21 cellular contexts compared by ENCODE assay signal in genomic region chr11:117933930-117934329, GRCh38. TPM values are rescaled to one million over a fixed set of nuclear protein-coding genes. Genes with fewer than 3 reads are reported as not detected.
DNase-seq lines count a peak whose midpoint lies in the region; ATAC-seq and TF ChIP-seq lines count a peak whose summit lies in the region.
"Had no signal": no experiment of that assay in that cellular context is flagged by ENCODE, and none has a peak within 500 bp of the region (broad histone marks: within the 10 kb centered on the region; RNA-seq: fewer than 3 reads in every experiment).

No MANE protein-coding gene starts in this region.

- no peak overlapping the region for H2BK12ac ChIP-seq in H9 (ENCODE audit: insufficient read length, low read depth, low read length)

- H4K20me1 ChIP-seq in BLaER1 treated with 17β-estradiol and CSF1 and Interleukin-3, amounts not matched to agents 10 nM and 100 nM: no peaks in the 10 kb centered on the region; a peak in 1 of 22 replicates
- H4K20me1 ChIP-seq in H9 (ENCODE audit: control insufficient read depth, insufficient read depth, insufficient read length): no peaks in the 10 kb centered on the region

- H2BK20ac ChIP-seq in H9 (ENCODE audit: low read depth, low read length, poor library complexity, severe bottlenecking): no peak overlapping the region

- H3K36me3 Mint-ChIP-seq in H9 (ENCODE audit: insufficient read depth in 1 of 3, low read depth in 3 of 3): no peaks in the 10 kb centered on the region

- H3K27me3 ChIP-seq in BLaER1 treated with 17β-estradiol and CSF1 and Interleukin-3, amounts not matched to agents 10 nM and 100 nM: 0 out of 22 replicates have a peak, but pooled peaks cover 0 to 4% (median 0%) of the 10 kb centered on the region in 11 experiments
- H3K27me3 ChIP-seq in H9 (ENCODE audit: insufficient read depth, low read length): no peaks in the 10 kb centered on the region
- H3K27me3 ChIP-seq in brain microvascular endothelial cell (replicated peaks): no peaks in the 10 kb centered on the region
- H3K27me3 ChIP-seq: transverse colon had no signal

- H2BK15ac ChIP-seq in H9 (ENCODE audit: low read depth, low read length): no peak overlapping the region

- H3K4me3 ChIP-seq in BLaER1 treated with 17β-estradiol and CSF1 and Interleukin-3, amounts not matched to agents 10 nM and 100 nM: no peak overlapping the region
- H3K4me3 ChIP-seq in brain microvascular endothelial cell (ENCODE audit: low read depth, low read length): no peak overlapping the region
- H3K4me3 ChIP-seq: gastroesophageal sphincter, transverse colon had no signal

- no peak overlapping the region for H3K23ac ChIP-seq in H9 (ENCODE audit: insufficient read length, low read depth, low read length)

- H4K5ac ChIP-seq in H9 (ENCODE audit: insufficient read length, low read depth, low read length): no peak overlapping the region

- H3K18ac ChIP-seq in H9 (ENCODE audit: insufficient read length, low read depth, low read length): no peak overlapping the region

- H2BK5ac ChIP-seq in H9 (ENCODE audit: insufficient read length, low read length): no peak overlapping the region

- in situ Hi-C loops in brain microvascular endothelial cell (cut with HindIII; ENCODE audit: low pct_ligation_motif_present, low sequenced_read_pairs): loop anchor here (25.0 kb wide), 1 partner anchor 97 kb away; no protein-coding TSS in a partner anchor

- H3K9me3 ChIP-seq in BLaER1 treated with 17β-estradiol and CSF1 and Interleukin-3, amounts not matched to agents 10 nM and 100 nM (replicated peaks in 1 of 11): no peaks in the 10 kb centered on the region
- H3K9me3 ChIP-seq in H9 (ENCODE audit: control insufficient read depth, low read depth, low read length): no peaks in the 10 kb centered on the region
- H3K9me3 ChIP-seq: gastroesophageal sphincter, transverse colon had no signal

- peak; percentile 40 for DNase-seq in H9
- DNase-seq in activated CD8-positive, alpha-beta memory T cell treated with anti-CD3 and anti-CD28 coated beads, Interleukin-2, amount 50 U/mL, for 48 hours: peak; percentile 68
- DNase-seq in left lobe of liver (ENCODE audit: low spot score): peak; percentile 1
- DNase-seq in superior temporal gyrus (ENCODE audit: extremely low spot score): no peak
- DNase-seq in brain microvascular endothelial cell: no peak
- DNase-seq in medulla oblongata (ENCODE audit: extremely low spot score): no peak
- DNase-seq: activated CD4-positive, alpha-beta T cell treated with anti-CD3 and anti-CD28 coated beads, Interleukin-2, amount 50 U/mL, for 1 hour; activated effector memory CD4-positive, alpha-beta T cell treated with anti-CD3 and anti-CD28 coated beads, Interleukin-2, amount 50 U/mL, for 16 hours; amniotic stem cell; CD8-positive, alpha-beta memory T cell; central memory CD4-positive, alpha-beta T cell; DMS79 treated with DMSO at 0.1 percent for 48 hours; HFFc6; left cardiac atrium; MV-4-11; NCI-H187 treated with DMSO at 0.1 percent for 48 hours; NCI-H446; transverse colon had no signal

- H3K27me3 Mint-ChIP-seq in H9 (ENCODE audit: low read depth): peaks cover 6% of the 10 kb centered on the region

- no peak overlapping the region for H3K9ac ChIP-seq in BLaER1 treated with 17β-estradiol and CSF1 and Interleukin-3, amounts not matched to agents 10 nM and 100 nM
- no peak overlapping the region for H3K9ac ChIP-seq in H9 (ENCODE audit: extremely low read depth, insufficient read length, low read length)

- no CpG with 5 or more reads among the region's 5 CpGs for WGBS in H9 (ENCODE audit: extremely low coverage, insufficient read length, low lambda C conversion rate)

- no peak overlapping the region for H2AFZ ChIP-seq in H9 (ENCODE audit: low read length)

- ATAC-seq in left lobe of liver: no peak
- no peak for ATAC-seq in HG03354 (IDR thresholded peaks at IDR 0.05; ENCODE audit: poor library complexity, severe bottlenecking, unreplicated experiment)
- ATAC-seq: gastroesophageal sphincter, left cardiac atrium had no signal

- H2BK120ac ChIP-seq in H9 (ENCODE audit: low read depth, low read length, poor library complexity, severe bottlenecking): no peak overlapping the region

- no peak overlapping the region for H3K56ac ChIP-seq in H9 (ENCODE audit: insufficient read length, low read depth, low read length)

- no peak overlapping the region for H3K4me3 Mint-ChIP-seq in H9
- H3K4me3 Mint-ChIP-seq: CD8-positive, alpha-beta memory T cell; HFFc6 had no signal

- no peak overlapping the region for H4K91ac ChIP-seq in H9 (ENCODE audit: insufficient read length, low read depth, low read length)

- H3K4me2 ChIP-seq in BLaER1 treated with 17β-estradiol and CSF1 and Interleukin-3, amounts not matched to agents 10 nM and 100 nM: peak overlapping the region in 9 of 11 experiments; percentile 7 to 87 (median 16); a peak in 12 of 22 replicates
- no peak overlapping the region for H3K4me2 ChIP-seq in H9 (ENCODE audit: insufficient read depth, insufficient read length, low read length)

- H4K8ac ChIP-seq in H9 (replicated peaks; ENCODE audit: insufficient read length, low read depth, low read length): no peak overlapping the region

- H3K27ac ChIP-seq in BLaER1 treated with 17β-estradiol and CSF1 and Interleukin-3, amounts not matched to agents 10 nM and 100 nM: no peak overlapping the region
- no peak overlapping the region for H3K27ac ChIP-seq in H9 (ENCODE audit: insufficient read length, low read depth, low read length)
- no peak overlapping the region for H3K27ac ChIP-seq in brain microvascular endothelial cell
- H3K27ac ChIP-seq: gastroesophageal sphincter, transverse colon had no signal

- no peak overlapping the region for H3K14ac ChIP-seq in H9 (ENCODE audit: insufficient read depth, low read length)

- no peak overlapping the region for H2AK5ac ChIP-seq in H9 (ENCODE audit: insufficient read length, low read length)

- H3T11ph ChIP-seq in H9 (ENCODE audit: low read length): no peak overlapping the region

- peaks cover 48 to 60% (median 52%) of the 10 kb centered on the region in 10 experiments for H3K4me1 ChIP-seq in BLaER1 treated with 17β-estradiol and CSF1 and Interleukin-3, amounts not matched to agents 10 nM and 100 nM
- peaks cover 3% of the 10 kb centered on the region; the same call in 1 of the 2 replicates for H3K4me1 ChIP-seq in H9 (ENCODE audit: insufficient read depth, low read length)
- H3K4me1 ChIP-seq: gastroesophageal sphincter had no signal

- no peaks in the 10 kb centered on the region for H3K79me1 ChIP-seq in H9 (ENCODE audit: insufficient read depth, low read depth, low read length, poor library complexity, severe bottlenecking)

- TF ChIP-seq CTCF in H9 (conservative IDR thresholded peaks at IDR 0.05) (peak; percentile 33; the same call in 1 of the 3 replicates), brain microvascular endothelial cell (IDR thresholded peaks at IDR 0.05; ENCODE audit: low read depth, low read length, missing control alignments) (no peak)

- H3K27ac Mint-ChIP-seq in H9: no peak overlapping the region; a peak in 1 of 7 replicates
- H3K27ac Mint-ChIP-seq: HFFc6 had no signal

- H3K79me2 ChIP-seq in H9 (ENCODE audit: insufficient read depth, low read length): no peaks in the 10 kb centered on the region

- H3K4me1 Mint-ChIP-seq in H9: peaks cover 36% of the 10 kb centered on the region in 2 experiments

- H3K4ac ChIP-seq in H9 (ENCODE audit: low read depth, low read length): no peak overlapping the region

- no peaks in the 10 kb centered on the region for H3K36me3 ChIP-seq in BLaER1 treated with 17β-estradiol and CSF1 and Interleukin-3, amounts not matched to agents 10 nM and 100 nM
- H3K36me3 ChIP-seq in brain microvascular endothelial cell (replicated peaks): no peaks in the 10 kb centered on the region
- H3K36me3 ChIP-seq: gastroesophageal sphincter, transverse colon had no signal

- no peaks in the 10 kb centered on the region for H3K23me2 ChIP-seq in H9 (ENCODE audit: insufficient read length, low read depth, low read length, poor library complexity, severe bottlenecking)

- H3K9me3 Mint-ChIP-seq in H9: no peaks in the 10 kb centered on the region
- H3K9me3 Mint-ChIP-seq: CD8-positive, alpha-beta memory T cell; HFFc6 had no signal

RNA-seq across cellular contexts. Expression of gene TMPRSS13, which starts 4.7 kb away (rescaled TPM):
- 0.35 and 0.50 TPM in 2 replicates for total RNA-seq in H9 (2021)
- total RNA-seq in left lobe of liver: 0.15 TPM
- total RNA-seq: HFFc6 had no signal

RNA-seq across cellular contexts. Expression of gene IL10RA, which starts 52.3 kb away (rescaled TPM):
- total RNA-seq in H9 (2021): not detected in 2 replicates
- total RNA-seq in left lobe of liver: 7.8 TPM
- total RNA-seq: HFFc6 had no signal

RNA-seq across cellular contexts. Expression of gene FXYD6, which starts 57.5 kb away (rescaled TPM):
- total RNA-seq in H9 (2021) (16.3 and 18.3 TPM in 2 replicates), left lobe of liver (10.4 TPM)
- total RNA-seq: HFFc6 had no signal

Comparison
In these comparisons a context has a peak if more than half of its experiments do, and no peak if none do; other contexts are left out.
1. DNase-seq: peak in H9 (single experiment), activated CD8-positive, alpha-beta memory T cell treated with anti-CD3 and anti-CD28 coated beads, Interleukin-2, amount 50 U/mL, for 48 hours (single experiment) and left lobe of liver (single experiment); none in superior temporal gyrus (single experiment), brain microvascular endothelial cell (single experiment) and medulla oblongata (single experiment).